In the genomic region with DNA sequence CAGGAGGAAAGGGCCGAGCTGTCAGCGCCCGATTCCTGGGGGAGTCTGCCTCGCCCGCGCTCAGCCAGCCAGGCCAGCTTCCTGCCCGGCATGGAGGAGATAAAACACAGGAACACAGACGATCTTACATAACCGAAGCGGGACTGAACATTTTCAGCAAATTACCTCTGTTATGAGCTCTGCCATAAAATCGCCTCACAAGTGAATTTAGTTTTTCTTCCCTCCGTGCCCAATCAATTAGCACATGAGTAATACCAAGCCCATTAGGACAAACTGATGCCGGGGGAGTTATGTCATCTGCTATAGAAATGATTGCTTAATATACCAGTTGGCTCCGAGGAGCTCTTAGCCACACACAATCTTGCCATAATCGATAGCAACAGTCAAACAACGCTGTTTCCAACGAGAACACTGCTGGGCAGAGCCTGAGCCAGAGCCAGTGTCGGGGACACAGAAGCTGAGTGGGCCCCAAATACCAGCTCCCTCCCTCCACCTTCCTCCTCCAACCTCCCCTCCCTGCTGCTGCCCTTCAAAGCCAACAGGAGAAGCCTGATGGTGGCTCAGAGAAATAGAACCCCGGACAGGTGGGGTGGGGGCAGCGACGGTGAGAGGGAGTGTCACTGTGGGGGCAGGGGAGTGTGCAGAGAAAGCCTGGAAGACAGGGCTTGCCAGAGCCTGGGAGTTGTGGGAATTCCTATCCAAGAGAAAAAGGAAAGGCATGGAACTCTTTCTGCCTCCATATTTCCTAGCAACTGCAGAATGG, we compare ENCODE assay signal across 8 cellular contexts.
A peak's percentile ranks its signal among the peaks of the same experiment; 100 is the strongest.
DNase-seq lines count a peak whose midpoint lies in the region; ATAC-seq and TF ChIP-seq lines count a peak whose summit lies in the region.

No MANE protein-coding gene starts in this region.

- H3K56ac ChIP-seq in mesendoderm (ENCODE audit: low read length) = peak overlapping the region; percentile 62

- H3K4ac ChIP-seq in mesendoderm (ENCODE audit: low read depth, low read length) = no peak overlapping the region

- H3K9me3 Mint-ChIP-seq in CD14-positive monocyte (peaks cover 0 to 7% (median 6%) of the 10 kb centered on the region in 7 donors), Caco-2 (ENCODE audit: unreplicated experiment) (no peaks in the 10 kb centered on the region)
- peaks cover 4% of the 10 kb centered on the region for H3K9me3 Mint-ChIP-seq in activated CD4-positive, alpha-beta T cell treated with anti-CD3 and anti-CD28 coated beads for 36 hours (ENCODE audit: low read depth)

- no peaks in the 10 kb centered on the region for H3K4me1 ChIP-seq in mesendoderm (ENCODE audit: control insufficient read depth, low read depth, low read length)
- H3K4me1 ChIP-seq in Caco-2 = no peaks in the 10 kb centered on the region

- H3K4me3 Mint-ChIP-seq in CD14-positive monocyte = peak overlapping the region; percentile 40 to 71
- no peak overlapping the region for H3K4me3 Mint-ChIP-seq in Caco-2 (ENCODE audit: unreplicated experiment)
- no peak overlapping the region for H3K4me3 Mint-ChIP-seq in activated CD4-positive, alpha-beta T cell treated with anti-CD3 and anti-CD28 coated beads for 36 hours

- no peak overlapping the region for H2AK5ac ChIP-seq in mesendoderm (ENCODE audit: low read length)

- no peak overlapping the region for H4K8ac ChIP-seq in mesendoderm (ENCODE audit: low read depth, low read length)

- H4K5ac ChIP-seq in mesendoderm (ENCODE audit: low read length) = no peak overlapping the region

- intact Hi-C loops in CD14-positive monocyte (cut with micrococcal nuclease) (loop anchor here in 1 of 2 donors (10.0 kb wide), 1 partner anchor 902 kb away; no protein-coding TSS in a partner anchor), Caco-2 (cut with micrococcal nuclease; ENCODE audit: unreplicated experiment) (no loop called here)
- intact Hi-C loops in activated CD4-positive, alpha-beta T cell treated with anti-CD3 and anti-CD28 coated beads for 36 hours (cut with DNase I, micrococcal nuclease) = no loop called here

- TF ChIP-seq CTCF in CD14-positive monocyte (IDR thresholded peaks at IDR 0.05) (no peak), Caco-2 (IDR thresholded peaks at IDR 0.05; ENCODE audit: insufficient read depth in 1 of 2, low read depth in 1 of 2, low read length in 1 of 2, severe bottlenecking in 1 of 2, unreplicated experiment in 1 of 2) (no peak)

- H3K9ac ChIP-seq in mesendoderm (ENCODE audit: low read length) = peak overlapping the region; percentile 44

- no CpG with 5 or more reads among the region's 21 CpGs for WGBS in mesendoderm (ENCODE audit: extremely low coverage, insufficient coverage, low lambda C conversion rate)

- no peak overlapping the region for H2BK15ac ChIP-seq in mesendoderm (replicated peaks; ENCODE audit: low read depth)

- H3K79me1 ChIP-seq in mesendoderm (ENCODE audit: low read length) = no peaks in the 10 kb centered on the region

- H3K4me1 Mint-ChIP-seq in CD14-positive monocyte (peaks cover 25% of the 10 kb centered on the region), Caco-2 (ENCODE audit: low read depth, unreplicated experiment) (no peaks in the 10 kb centered on the region)
- no peaks in the 10 kb centered on the region for H3K4me1 Mint-ChIP-seq in activated CD4-positive, alpha-beta T cell treated with anti-CD3 and anti-CD28 coated beads for 36 hours

- no peaks in the 10 kb centered on the region for H3K79me2 ChIP-seq in mesendoderm (ENCODE audit: control insufficient read depth, insufficient read depth, low read length)

- peak overlapping the region; percentile 51 for H3K23ac ChIP-seq in mesendoderm (ENCODE audit: low read length)

- peaks cover 17 to 36% (median 28%) of the 10 kb centered on the region in 3 donors for H3K27me3 Mint-ChIP-seq in CD14-positive monocyte (ENCODE audit: low read depth in 3 of 3)
- H3K27me3 Mint-ChIP-seq in Caco-2 (ENCODE audit: insufficient read depth, unreplicated experiment) = no peaks in the 10 kb centered on the region
- H3K27me3 Mint-ChIP-seq in activated CD4-positive, alpha-beta T cell treated with anti-CD3 and anti-CD28 coated beads for 36 hours = peaks cover 11% of the 10 kb centered on the region

- H3K4me2 ChIP-seq in mesendoderm (ENCODE audit: low read length) = peak overlapping the region; percentile 82

- H3K27ac Mint-ChIP-seq in CD14-positive monocyte (peak overlapping the region in 2 of 7 donors; percentile 22 to 37), Caco-2 (ENCODE audit: unreplicated experiment) (no peak overlapping the region)
- no peak overlapping the region for H3K27ac Mint-ChIP-seq in activated CD4-positive, alpha-beta T cell treated with anti-CD3 and anti-CD28 coated beads for 36 hours

- H3K36me3 ChIP-seq in mesendoderm (ENCODE audit: control insufficient read depth, insufficient read depth, low read length) = no peaks in the 10 kb centered on the region
- H3K36me3 ChIP-seq in Caco-2 (ENCODE audit: control insufficient read depth, insufficient read depth, low read length) = no peaks in the 10 kb centered on the region

- H2BK5ac ChIP-seq in mesendoderm (ENCODE audit: low read length) = no peak overlapping the region

- POLR2A ChIA-PET in Caco-2 (lab: Charles Lee) = no interaction called here
- POLR2A ChIA-PET in activated CD4-positive, alpha-beta T cell treated with anti-CD3 and anti-CD28 coated beads for 36 hours (lab: Charles Lee) = no interaction called here

- no peak overlapping the region for H3K27ac ChIP-seq in mesendoderm (ENCODE audit: low read depth, low read length)

- CTCF ChIA-PET in Caco-2 (lab: Charles Lee) = interaction anchor here (1.0 kb wide), 1 partner anchor 260 kb away, joined by 5 read pairs; no protein-coding TSS in a partner anchor
- CTCF ChIA-PET in activated CD4-positive, alpha-beta T cell treated with anti-CD3 and anti-CD28 coated beads for 36 hours (lab: Charles Lee) = interaction anchor here (0.7 kb wide), 1 partner anchor 336 kb away, joined by 3 read pairs; no protein-coding TSS in a partner anchor

- H3K4me3 ChIP-seq in mesendoderm (ENCODE audit: low read length) (peak overlapping the region; percentile 50), Caco-2 (ENCODE audit: low read depth, low read length) (no peak overlapping the region)

- DNase-seq in CD14-positive monocyte (ENCODE audit: low spot score) (no peak), NCI-H1417 (lab: John Stamatoyannopoulos, UW) (peak; percentile 14 to 81 (median 72)), dedifferentiated amniotic fluid mesenchymal stem cell (ENCODE audit: extremely low spot score) (peak; percentile 15), mesendoderm (peak; percentile 50), HK-2 (ENCODE audit: unreplicated experiment) (no peak), Caco-2 (no peak)
- DNase-seq in activated CD4-positive, alpha-beta T cell treated with anti-CD3 and anti-CD28 coated beads for 36 hours = no peak

- no peak for ATAC-seq in HG03196 (IDR thresholded peaks at IDR 0.05; ENCODE audit: unreplicated experiment)
- ATAC-seq in activated CD4-positive, alpha-beta T cell treated with anti-CD3 and anti-CD28 coated beads for 36 hours = no peak

- no peaks in the 10 kb centered on the region; the same call in 1 of the 2 replicates for H3K9me3 ChIP-seq in Caco-2

- H3K27me3 ChIP-seq in mesendoderm (ENCODE audit: insufficient read depth, low read length, poor library complexity) (no peaks in the 10 kb centered on the region), Caco-2 (replicated peaks; ENCODE audit: control insufficient read depth, insufficient read depth, low read length) (no peaks in the 10 kb centered on the region)

- no TSS peak for BruUV-seq in Caco-2 (replicated peaks; lab: Mats Ljungman, UMichigan)

- no peaks in the 10 kb centered on the region for H3K36me3 Mint-ChIP-seq in CD14-positive monocyte
- no peaks in the 10 kb centered on the region for H3K36me3 Mint-ChIP-seq in Caco-2 (ENCODE audit: insufficient read depth, unreplicated experiment)
- H3K36me3 Mint-ChIP-seq in activated CD4-positive, alpha-beta T cell treated with anti-CD3 and anti-CD28 coated beads for 36 hours (ENCODE audit: low read depth) = no peaks in the 10 kb centered on the region

- no peak overlapping the region for H3K18ac ChIP-seq in mesendoderm (ENCODE audit: low read length)

- no peak overlapping the region for H2BK120ac ChIP-seq in mesendoderm (ENCODE audit: low read depth, low read length)

Comparison
In these comparisons a context has a peak if more than half of its experiments do, and no peak if none do; other contexts are left out.
1. DNase-seq: peak in NCI-H1417 (3 of 3), dedifferentiated amniotic fluid mesenchymal stem cell (single experiment) and mesendoderm (single experiment); none in CD14-positive monocyte (single experiment), HK-2 (single experiment), Caco-2 (0 of 2) and activated CD4-positive, alpha-beta T cell treated with anti-CD3 and anti-CD28 coated beads for 36 hours (single experiment).
2. H3K4me3 Mint-ChIP-seq: peak in CD14-positive monocyte (2 of 2); none in Caco-2 (single experiment) and activated CD4-positive, alpha-beta T cell treated with anti-CD3 and anti-CD28 coated beads for 36 hours (single experiment).